Comparison of ENCODE assay signal across 1 cellular context in the genomic region with DNA sequence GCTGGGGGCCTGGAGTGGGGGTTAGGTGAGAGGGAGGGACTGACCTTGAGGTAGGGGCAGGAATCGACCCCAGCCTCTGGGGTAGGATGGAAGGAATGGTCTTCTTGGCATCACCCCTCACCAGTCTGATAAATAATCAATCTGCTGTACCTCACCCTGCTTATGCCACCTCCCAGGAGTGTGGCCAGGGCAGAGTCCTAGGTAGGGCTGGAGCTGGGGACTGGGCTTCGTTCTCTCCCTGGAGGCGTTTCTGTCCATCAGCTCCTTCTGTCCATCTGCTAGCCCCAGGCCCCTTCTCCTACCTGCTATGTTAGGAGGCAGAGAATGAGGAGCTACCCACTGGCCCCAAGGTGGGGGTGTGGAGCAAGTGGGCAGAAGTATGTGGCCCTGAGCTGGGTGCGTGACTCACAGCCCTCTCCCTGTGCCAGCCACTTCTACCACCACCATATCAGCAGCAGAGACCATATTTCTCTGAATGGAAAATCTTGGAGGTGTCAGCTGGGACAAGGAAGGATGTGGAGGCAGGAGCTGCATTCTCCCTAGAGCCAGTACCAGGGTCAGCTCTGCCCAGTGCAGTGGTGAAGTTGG.
TF ChIP-seq lines count a peak whose summit lies in the region.

No MANE protein-coding gene starts in this region.

TF ChIP-seq in WTC11, 78 proteins besides CTCF, POLR2A, EP300 and RAD21 (continued from another document):
- TF ChIP-seq, protein P1, sequence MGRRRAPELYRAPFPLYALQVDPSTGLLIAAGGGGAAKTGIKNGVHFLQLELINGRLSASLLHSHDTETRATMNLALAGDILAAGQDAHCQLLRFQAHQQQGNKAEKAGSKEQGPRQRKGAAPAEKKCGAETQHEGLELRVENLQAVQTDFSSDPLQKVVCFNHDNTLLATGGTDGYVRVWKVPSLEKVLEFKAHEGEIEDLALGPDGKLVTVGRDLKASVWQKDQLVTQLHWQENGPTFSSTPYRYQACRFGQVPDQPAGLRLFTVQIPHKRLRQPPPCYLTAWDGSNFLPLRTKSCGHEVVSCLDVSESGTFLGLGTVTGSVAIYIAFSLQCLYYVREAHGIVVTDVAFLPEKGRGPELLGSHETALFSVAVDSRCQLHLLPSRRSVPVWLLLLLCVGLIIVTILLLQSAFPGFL (CRISPR knock-in tag; IDR thresholded peaks at IDR 0.05; ENCODE audit: borderline replicate concordance) = no peak
- TF ChIP-seq ELF4 (CRISPR knock-in tag; IDR thresholded peaks at IDR 0.05; ENCODE audit: low read depth) (no peak), CBFB (CRISPR knock-in tag; IDR thresholded peaks at IDR 0.05; ENCODE audit: low read depth) (no peak)
TF ChIP-seq in WTC11: peak in this region for 0.
